22 cellular contexts compared by ENCODE assay signal in genomic region chrX:132187451-132187850, GRCh38. TPM values are rescaled to one million over a fixed set of nuclear protein-coding genes. Genes with fewer than 3 reads are reported as not detected.
DNase-seq lines count a peak whose midpoint lies in the region; ATAC-seq and TF ChIP-seq lines count a peak whose summit lies in the region.
"Had no signal": no experiment of that assay in that cellular context is flagged by ENCODE, and none has a peak within 500 bp of the region (broad histone marks: within the 10 kb centered on the region; RNA-seq: fewer than 3 reads in every experiment).

No MANE protein-coding gene starts in this region.

- ATAC-seq in left cardiac atrium (no peak), GM21447 (IDR thresholded peaks at IDR 0.05; ENCODE audit: unreplicated experiment) (no peak), HG03342 (IDR thresholded peaks at IDR 0.05; ENCODE audit: unreplicated experiment) (no peak)
- ATAC-seq: A549, GM12878, GM23338 had no signal

- no peaks in the 10 kb centered on the region for H3K9me2 ChIP-seq in Karpas-422 (replicated peaks; ENCODE audit: insufficient read depth, low read length)

- H2AFZ ChIP-seq in Karpas-422 (ENCODE audit: low read length) = no peak overlapping the region
- H2AFZ ChIP-seq: GM23338 had no signal

- H3K27me3 ChIP-seq in left ventricle myocardium inferior (ENCODE audit: low read depth) (no peaks in the 10 kb centered on the region), Karpas-422 (ENCODE audit: low read length) (peaks cover 3% of the 10 kb centered on the region; the same call in 1 of the 2 replicates)

- H3K4me3 Mint-ChIP-seq in nephron progenitor cell = no peak overlapping the region
- H3K4me3 Mint-ChIP-seq: GM23338 had no signal

- peaks cover 4% of the 10 kb centered on the region for H3K4me1 Mint-ChIP-seq in nephron progenitor cell
- H3K4me1 Mint-ChIP-seq: CD8-positive, alpha-beta memory T cell had no signal

- H3K4me3 ChIP-seq in left ventricle myocardium inferior (no peak overlapping the region), Karpas-422 (ENCODE audit: low read length) (no peak overlapping the region)
- H3K4me3 ChIP-seq: A549, GM12878, GM23338 had no signal

- H3K4me2 ChIP-seq in Karpas-422 (ENCODE audit: low read depth, low read length, poor library complexity, severe bottlenecking) = no peak overlapping the region
- H3K4me2 ChIP-seq: A549, GM23338 had no signal

- no peak overlapping the region for H3K9ac ChIP-seq in Karpas-422 (ENCODE audit: low read length)

- DNase-seq in left ventricle myocardium inferior (no peak), left cardiac atrium (no peak), foreskin melanocyte (peak; percentile 3), nephron progenitor cell (no peak), Karpas-422 (no peak), epidermal melanocyte (ENCODE audit: insufficient read length, low spot score) (no peak)
- DNase-seq: AML-193; CD8-positive, alpha-beta memory T cell; COR-L47; DMS 273 treated with DMSO at 0.1 percent for 48 hours; DMS53; DND-41; EL; HCEC 1CT had no signal

- intact Hi-C loops in left ventricle myocardium inferior (cut with micrococcal nuclease) = no loop called here
- intact Hi-C loops in left cardiac atrium (cut with DNase I) = no loop called here

- peaks cover under 1% of the 10 kb centered on the region for H3K36me3 Mint-ChIP-seq in nephron progenitor cell (ENCODE audit: low read depth)
- H3K36me3 Mint-ChIP-seq: CD8-positive, alpha-beta memory T cell had no signal

- no peaks in the 10 kb centered on the region for H3K79me2 ChIP-seq in Karpas-422 (ENCODE audit: low read length)

- H3K27me3 Mint-ChIP-seq in nephron progenitor cell (ENCODE audit: low read depth, poor library complexity) = no peaks in the 10 kb centered on the region

- TF ChIP-seq CTCF in left ventricle myocardium inferior (IDR thresholded peaks at IDR 0.05; ENCODE audit: borderline replicate concordance) = no peak
- TF ChIP-seq CTCF in nephron progenitor cell (IDR thresholded peaks at IDR 0.05) = no peak

- H3K9me3 Mint-ChIP-seq in nephron progenitor cell = peaks cover 4% of the 10 kb centered on the region
- H3K9me3 Mint-ChIP-seq: GM23338 had no signal

- H3K27ac Mint-ChIP-seq in nephron progenitor cell = peak overlapping the region; percentile 0
- H3K27ac Mint-ChIP-seq: CD8-positive, alpha-beta memory T cell; GM23338 had no signal

- no peaks in the 10 kb centered on the region for H4K20me1 ChIP-seq in Karpas-422 (ENCODE audit: insufficient read depth, low read depth, low read length)

- H3K9me3 ChIP-seq in left ventricle myocardium inferior (replicated peaks) (no peaks in the 10 kb centered on the region), Karpas-422 (ENCODE audit: low read length) (peaks cover 6% of the 10 kb centered on the region)
- H3K9me3 ChIP-seq: A549 had no signal

- peak overlapping the region; percentile 19 for H3K27ac ChIP-seq in left ventricle myocardium inferior (replicated peaks)
- H3K27ac ChIP-seq in Karpas-422 (ENCODE audit: low read length) = no peak overlapping the region
- H3K27ac ChIP-seq: 22Rv1, A549 had no signal

- H3K36me3 ChIP-seq in left ventricle myocardium inferior (no peaks in the 10 kb centered on the region), Karpas-422 (ENCODE audit: insufficient read depth, low read length) (no peaks in the 10 kb centered on the region)

- H3K4me1 ChIP-seq in left ventricle myocardium inferior = no peaks in the 10 kb centered on the region
- H3K4me1 ChIP-seq in Karpas-422 (ENCODE audit: low read length) = no peaks in the 10 kb centered on the region
- H3K4me1 ChIP-seq: A549 had no signal

RNA-seq across cellular contexts. Expression of gene RAP2C, which starts 31.8 kb away (rescaled TPM):
- 15.3 TPM for total RNA-seq in left ventricle myocardium inferior
- total RNA-seq in left cardiac atrium = 10 to 100 TPM; 20.6 to 25.4 TPM
- total RNA-seq in Karpas-422 (2014; rRNA removed; shearing (Covaris generic); ENCODE audit: low replicate concordance) = 9.8 and 27.7 TPM in 2 replicates

RNA-seq across cellular contexts. Expression of gene FRMD7, which starts 59.6 kb away (rescaled TPM):
- total RNA-seq in left ventricle myocardium inferior (0.14 TPM), left cardiac atrium (not detected)
- total RNA-seq in Karpas-422 (2014; rRNA removed; shearing (Covaris generic); ENCODE audit: low replicate concordance) = not detected in 2 replicates
- total RNA-seq: CD8-positive, alpha-beta memory T cell; G401; GM12878; GM23338; HT-29 had no signal
